ENCODE assay signal across 8 cellular contexts in the genomic region with DNA sequence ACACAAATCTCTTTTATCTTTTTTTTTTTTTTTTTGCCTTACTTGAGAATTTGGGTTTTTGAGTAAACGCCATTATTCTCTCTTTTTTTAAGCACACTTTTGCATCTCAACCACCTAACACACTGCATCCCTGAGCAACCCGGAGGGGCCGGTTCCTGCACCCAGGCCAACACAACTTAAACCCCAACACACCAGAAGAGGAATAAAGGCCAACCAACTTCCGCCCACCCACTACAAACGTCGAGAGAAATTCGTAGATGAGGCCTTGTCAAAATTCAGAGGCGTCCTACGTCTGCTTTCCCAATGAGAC. TPM values are rescaled to one million over a fixed set of nuclear protein-coding genes. Genes with fewer than 3 reads are reported as not detected.
DNase-seq lines count a peak whose midpoint lies in the region; ATAC-seq and TF ChIP-seq lines count a peak whose summit lies in the region.

No MANE protein-coding gene starts in this region.

- peak overlapping the region; percentile 81 for H2AFZ ChIP-seq in ACC112 (ENCODE audit: low read length, unreplicated experiment)
- H2AFZ ChIP-seq in H9 (ENCODE audit: low read length): peak overlapping the region; percentile 94

- H3K4me2 ChIP-seq in H9 (ENCODE audit: insufficient read depth, insufficient read length, low read length): peak overlapping the region; percentile 81

- peak overlapping the region; percentile 97 for H3K18ac ChIP-seq in H9 (ENCODE audit: insufficient read length, low read depth, low read length)

- H3K9me3 ChIP-seq in H9 (ENCODE audit: control insufficient read depth, low read depth, low read length) (no peaks in the 10 kb centered on the region), testis (no peaks in the 10 kb centered on the region)

- H2BK120ac ChIP-seq in H9 (ENCODE audit: low read depth, low read length, poor library complexity, severe bottlenecking): no peak overlapping the region

- H3K9me3 Mint-ChIP-seq in H9: no peaks in the 10 kb centered on the region
- no peaks in the 10 kb centered on the region for H3K9me3 Mint-ChIP-seq in activated naive CD4-positive, alpha-beta T cell treated with anti-CD3 and anti-CD28 coated beads, Interleukin-2, amount 50 U/mL, for 72 hours
- H3K9me3 Mint-ChIP-seq in immature natural killer cell: no peaks in the 10 kb centered on the region

- no peaks in the 10 kb centered on the region for H4K20me1 ChIP-seq in H9 (ENCODE audit: control insufficient read depth, insufficient read depth, insufficient read length)

- H3K4me1 ChIP-seq in ACC112 (ENCODE audit: control insufficient read depth, insufficient read depth, low read length, unreplicated experiment) (peaks cover 8% of the 10 kb centered on the region), H9 (ENCODE audit: insufficient read depth, low read length) (no peaks in the 10 kb centered on the region), testis (peaks cover 3% of the 10 kb centered on the region)

- H3K56ac ChIP-seq in H9 (ENCODE audit: insufficient read length, low read depth, low read length): no peak overlapping the region

- H4K91ac ChIP-seq in H9 (ENCODE audit: insufficient read length, low read depth, low read length): no peak overlapping the region

- WGBS in H9 (ENCODE audit: extremely low coverage, insufficient read length, low lambda C conversion rate): no CpG with 5 or more reads among the region's 9 CpGs
- WGBS in testis, 2 donors: 2% methylated on average over 9 of the region's 9 CpGs

- no peak overlapping the region; the same call in 1 of the 2 replicates for H3K4ac ChIP-seq in H9 (ENCODE audit: low read depth, low read length)

- H3K79me2 ChIP-seq in ACC112 (ENCODE audit: control insufficient read depth, insufficient read depth, low read length, unreplicated experiment): peaks cover 32% of the 10 kb centered on the region
- no peaks in the 10 kb centered on the region for H3K79me2 ChIP-seq in H9 (ENCODE audit: insufficient read depth, low read length)

- H3K4me1 Mint-ChIP-seq in H9: peaks cover 8 to 13% of the 10 kb centered on the region in 2 experiments
- H3K4me1 Mint-ChIP-seq in immature natural killer cell: peaks cover 9 to 16% of the 10 kb centered on the region in 2 donors

- intact Hi-C loops in testis (cut with DNase I; ENCODE audit: low total_unique reads): no loop called here

- no peak for DNase-seq in H9
- DNase-seq in activated naive CD4-positive, alpha-beta T cell treated with anti-CD3 and anti-CD28 coated beads, Interleukin-2, amount 50 U/mL, for 72 hours (ENCODE audit: low spot score in 2 of 2): no peak
- DNase-seq in immature natural killer cell: no peak
- DNase-seq in testis: no peak
- no peak for DNase-seq in DMS 273 treated with DMSO at 0.1 percent for 48 hours (lab: John Stamatoyannopoulos, UW)
- DNase-seq in DMS153 treated with DMSO at 0.1 percent for 48 hours (lab: John Stamatoyannopoulos, UW; ENCODE audit: unreplicated experiment): no peak

- H3K14ac ChIP-seq in H9 (ENCODE audit: insufficient read depth, low read length): peak overlapping the region; percentile 78; the same call in 1 of the 2 replicates

- no peak overlapping the region for H2BK5ac ChIP-seq in H9 (ENCODE audit: insufficient read length, low read length)

- no peak overlapping the region for H2BK15ac ChIP-seq in H9 (ENCODE audit: low read depth, low read length)

- no peak overlapping the region for H3K23ac ChIP-seq in H9 (ENCODE audit: insufficient read length, low read depth, low read length)

- peaks cover 9% of the 10 kb centered on the region for H3K23me2 ChIP-seq in H9 (ENCODE audit: insufficient read length, low read depth, low read length, poor library complexity, severe bottlenecking)

- H4K8ac ChIP-seq in H9 (replicated peaks; ENCODE audit: insufficient read length, low read depth, low read length): no peak overlapping the region

- H3K27ac ChIP-seq in ACC112 (ENCODE audit: low read depth, low read length): peak overlapping the region; percentile 68
- no peak overlapping the region for H3K27ac ChIP-seq in H9 (ENCODE audit: insufficient read length, low read depth, low read length)
- peak overlapping the region; percentile 43 to 63 for H3K27ac ChIP-seq in testis

- no peak overlapping the region for H4K5ac ChIP-seq in H9 (ENCODE audit: insufficient read length, low read depth, low read length)

- H3K36me3 ChIP-seq in ACC112 (ENCODE audit: insufficient read depth, low read length) (peaks cover 14% of the 10 kb centered on the region; the same call in 1 of the 2 replicates), testis (ENCODE audit: low read depth, missing control alignments) (no peaks in the 10 kb centered on the region)

- H3K27ac Mint-ChIP-seq in H9 (peak overlapping the region; percentile 97 to 99 (median 98)), immature natural killer cell (peak overlapping the region; percentile 88 to 99 (median 95))
- H3K27ac Mint-ChIP-seq in activated naive CD4-positive, alpha-beta T cell treated with anti-CD3 and anti-CD28 coated beads, Interleukin-2, amount 50 U/mL, for 72 hours: peak overlapping the region; percentile 92 to 99

- no peak overlapping the region for H2BK20ac ChIP-seq in H9 (ENCODE audit: low read depth, low read length, poor library complexity, severe bottlenecking)

- TF ChIP-seq POLR2A in testis (IDR thresholded peaks at IDR 0.05): no peak

- H3K4me3 ChIP-seq in ACC112 (ENCODE audit: low read depth, low read length) (peak overlapping the region; percentile 90), testis (peak overlapping the region; percentile 65 to 66)

- no peak overlapping the region for H2BK12ac ChIP-seq in H9 (ENCODE audit: insufficient read length, low read depth, low read length)

- no peaks in the 10 kb centered on the region for H3K79me1 ChIP-seq in H9 (ENCODE audit: insufficient read depth, low read depth, low read length, poor library complexity, severe bottlenecking)

- H3T11ph ChIP-seq in H9 (ENCODE audit: low read length): peak overlapping the region; percentile 38

- ATAC-seq in activated naive CD4-positive, alpha-beta T cell treated with anti-CD3 and anti-CD28 coated beads, Interleukin-2, amount 50 U/mL, for 72 hours: no peak
- ATAC-seq in HG02852 (IDR thresholded peaks at IDR 0.05; ENCODE audit: unreplicated experiment): no peak

- peak overlapping the region; percentile 95 to 98 for H3K4me3 Mint-ChIP-seq in H9
- peak overlapping the region; percentile 92 to 99 (median 96) for H3K4me3 Mint-ChIP-seq in immature natural killer cell

- peaks cover 20 to 27% (median 26%) of the 10 kb centered on the region in 3 experiments for H3K36me3 Mint-ChIP-seq in H9 (ENCODE audit: insufficient read depth in 1 of 3, low read depth in 3 of 3)
- peaks cover 8 to 31% of the 10 kb centered on the region in 2 donors for H3K36me3 Mint-ChIP-seq in activated naive CD4-positive, alpha-beta T cell treated with anti-CD3 and anti-CD28 coated beads, Interleukin-2, amount 50 U/mL, for 72 hours
- no peaks in the 10 kb centered on the region for H3K36me3 Mint-ChIP-seq in immature natural killer cell

- H2AK5ac ChIP-seq in H9 (ENCODE audit: insufficient read length, low read length): no peak overlapping the region

- H3K27me3 ChIP-seq in ACC112 (ENCODE audit: insufficient read depth, low read length): no peaks in the 10 kb centered on the region
- H3K27me3 ChIP-seq in H9 (ENCODE audit: insufficient read depth, low read length): no peaks in the 10 kb centered on the region
- no peaks in the 10 kb centered on the region for H3K27me3 ChIP-seq in testis

- peak overlapping the region; percentile 77 for H3K9ac ChIP-seq in H9 (ENCODE audit: extremely low read depth, insufficient read length, low read length)

- H3K27me3 Mint-ChIP-seq in H9 (ENCODE audit: low read depth): no peaks in the 10 kb centered on the region
- peaks cover 0 to 11% (median 7%) of the 10 kb centered on the region in 3 donors for H3K27me3 Mint-ChIP-seq in immature natural killer cell (ENCODE audit: low read depth in 3 of 3)

- TF ChIP-seq CTCF in H9 (conservative IDR thresholded peaks at IDR 0.05) (no peak), testis (IDR thresholded peaks at IDR 0.05) (no peak)

RNA-seq across cellular contexts. Expression of gene CCNB2, which starts 0.4 kb away (rescaled TPM):
- total RNA-seq in H9 (2021): 119 and 122 TPM in 2 replicates
- 100 to 1,000 TPM in 1 of 2 donors, 10 to 100 TPM in 1; 74.3 to 120 TPM for total RNA-seq in activated naive CD4-positive, alpha-beta T cell treated with anti-CD3 and anti-CD28 coated beads, Interleukin-2, amount 50 U/mL, for 72 hours
- polyA plus RNA-seq in immature natural killer cell: 1 to 10 TPM in 2 of 3 donors, not detected in 1; 1.1 to 3.1 TPM
- total RNA-seq in testis: 10 to 100 TPM; 47.2 to 54.2 TPM
- 179 TPM for polyA plus RNA-seq in testis (ENCODE audit: insufficient read depth, low read depth, low replicate concordance)
